In the genomic region with DNA sequence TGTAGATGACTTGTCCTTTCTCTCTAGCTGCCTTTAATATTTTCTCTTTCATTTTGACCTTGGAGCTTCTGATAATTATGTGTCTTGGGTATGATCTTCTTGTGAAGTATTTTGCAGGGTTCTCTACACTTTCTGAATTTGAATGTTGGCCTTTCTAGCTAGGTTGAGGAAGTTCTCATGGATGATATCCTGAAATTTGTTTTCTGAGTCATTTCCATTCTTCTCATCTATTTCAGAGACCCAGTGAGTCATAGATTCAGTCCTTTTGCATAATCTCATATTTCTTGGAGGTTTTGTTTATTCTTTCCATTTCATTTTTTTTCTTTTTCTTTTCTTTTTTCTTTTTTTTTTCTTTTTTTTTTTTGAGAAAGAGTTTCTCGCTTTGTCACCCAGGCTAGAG, we compare ENCODE assay signal across 14 cellular contexts.
"Had no signal": no experiment of that assay in that cellular context is flagged by ENCODE, and none has a peak within 500 bp of the region (broad histone marks: within the 10 kb centered on the region; RNA-seq: fewer than 3 reads in every experiment).

No MANE protein-coding gene starts in this region.

- DNase-seq: activated CD4-positive, alpha-beta T cell treated with anti-CD3 and anti-CD28 coated beads for 36 hours; activated CD8-positive, alpha-beta memory T cell treated with anti-CD3 and anti-CD28 coated beads, Interleukin-2, amount 50 U/mL, for 4 hours; activated CD8-positive, alpha-beta T cell treated with anti-CD3 and anti-CD28 coated beads for 36 hours; activated naive CD4-positive, alpha-beta T cell treated with anti-CD3 and anti-CD28 coated beads for 36 hours; left ventricle myocardium superior; pancreas; stimulated activated CD4-positive, alpha-beta T cell treated with anti-CD3 and anti-CD28 coated beads, Interleukin-12 subunit alpha, Interleukin-12 subunit beta, amount 100 ng/mL, for 4 hours; stimulated activated naive CD8-positive, alpha-beta T cell treated with anti-CD3 and anti-CD28 coated beads, Interleukin-15, Interleukin-2, amounts not matched to agents 100 U/mL and 50 U/mL, for 24 hours; T-cell; T1000; upper lobe of left lung had no signal

- H3K79me2 ChIP-seq: hepatocyte had no signal

- H3K36me3 ChIP-seq: gastroesophageal sphincter, pancreas, upper lobe of left lung had no signal

- H3K9me3 ChIP-seq: gastroesophageal sphincter, pancreas, upper lobe of left lung had no signal

- H3K4me1 ChIP-seq: gastroesophageal sphincter, pancreas, upper lobe of left lung had no signal

- H3K27me3 ChIP-seq: gastroesophageal sphincter, hepatocyte, pancreas, upper lobe of left lung had no signal

- ATAC-seq: activated CD4-positive, alpha-beta T cell treated with anti-CD3 and anti-CD28 coated beads for 36 hours; activated CD8-positive, alpha-beta T cell treated with anti-CD3 and anti-CD28 coated beads for 36 hours; gastroesophageal sphincter; left ventricle myocardium superior; pancreas; stimulated activated naive CD8-positive, alpha-beta T cell treated with anti-CD3 and anti-CD28 coated beads, Interleukin-15, Interleukin-2, amounts not matched to agents 100 U/mL and 50 U/mL, for 24 hours; T-cell had no signal

- H3K4me3 ChIP-seq: gastroesophageal sphincter, hepatocyte, pancreas, upper lobe of left lung had no signal

- H3K27ac ChIP-seq: gastroesophageal sphincter, hepatocyte, pancreas, upper lobe of left lung, VCaP had no signal

- FAIRE-seq: pancreas had no signal

- H2AFZ ChIP-seq: hepatocyte had no signal

- H3K4me2 ChIP-seq: hepatocyte had no signal
